ENCODE assay signal across 8 cellular contexts in the genomic region with DNA sequence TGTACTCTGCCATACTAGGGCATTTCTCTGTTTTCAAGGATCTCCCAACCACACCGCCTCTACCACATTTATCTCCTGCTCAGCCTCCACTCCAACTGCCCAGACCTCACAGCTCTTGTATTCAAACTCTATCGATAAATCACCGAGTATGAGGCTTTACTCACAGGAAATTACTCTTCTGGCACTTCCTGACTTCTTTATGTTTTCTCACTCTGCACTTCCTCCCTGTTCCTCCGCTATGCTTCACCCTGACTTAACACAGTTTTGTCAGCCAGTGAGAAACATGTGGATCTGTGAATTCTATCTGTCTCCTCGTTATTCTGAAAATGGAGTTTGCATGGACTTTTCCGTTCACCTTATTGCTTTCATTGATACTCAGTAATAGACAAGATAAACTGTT. TPM values are rescaled to one million over a fixed set of nuclear protein-coding genes. Genes with fewer than 3 reads are reported as not detected.
DNase-seq lines count a peak whose midpoint lies in the region; ATAC-seq, FAIRE-seq and TF ChIP-seq lines count a peak whose summit lies in the region.
"Had no signal": no experiment of that assay in that cellular context is flagged by ENCODE, and none has a peak within 500 bp of the region (broad histone marks: within the 10 kb centered on the region; RNA-seq: fewer than 3 reads in every experiment).

No MANE protein-coding gene starts in this region.

- no peaks in the 10 kb centered on the region for H3K9me3 ChIP-seq in gastrocnemius medialis

- peak overlapping the region in 3 of 4 donors; percentile 33 to 61 (median 45) for H3K27ac ChIP-seq in gastrocnemius medialis

- ATAC-seq in gastrocnemius medialis (no peak), GM19463 (IDR thresholded peaks at IDR 0.05; ENCODE audit: unreplicated experiment) (no peak)

- intact Hi-C loops in gastrocnemius medialis (cut with DNase I; ENCODE audit: low total_unique reads) = loop anchor here (5.0 kb wide), 2 partner anchors 104 to 1001 kb away; partner anchors contain the start of genes CCDC9, SYNGR4 and TMEM143

- H3K4me1 ChIP-seq in gastrocnemius medialis = peaks cover 15 to 16% of the 10 kb centered on the region in 2 donors

- TF ChIP-seq POLR2A in NB4 (IDR thresholded peaks at IDR 0.05; ENCODE audit: extremely low read depth, insufficient read length) (peak; percentile 17), gastrocnemius medialis (IDR thresholded peaks at IDR 0.05) (no peak)

- peak; percentile 47 for FAIRE-seq in bronchial epithelial cell (lab: Jason Lieb, UNC)

- H3K4me3 ChIP-seq in GM12864 (ENCODE audit: low read depth, low read length) (peak overlapping the region; percentile 58), NB4 (ENCODE audit: low read depth, low read length) (peak overlapping the region; percentile 71), bronchial epithelial cell (ENCODE audit: low read depth, low read length) (no peak overlapping the region), gastrocnemius medialis (no peak overlapping the region)

- in situ Hi-C loops in gastrocnemius medialis (cut with MboI; ENCODE audit: low sequenced_read_pairs in 4 of 4) = loop anchor here in 2 of 4 donors (25.0 kb wide), 1 partner anchor 296 kb away; no protein-coding TSS in a partner anchor

- H3K36me3 ChIP-seq in bronchial epithelial cell (ENCODE audit: control insufficient read depth, insufficient read depth, low read length) (no peaks in the 10 kb centered on the region), gastrocnemius medialis (no peaks in the 10 kb centered on the region)

- H3K27me3 ChIP-seq in bronchial epithelial cell (ENCODE audit: control insufficient read depth, insufficient read depth, low read length) (no peaks in the 10 kb centered on the region), gastrocnemius medialis (no peaks in the 10 kb centered on the region)

- peak; percentile 16 for DNase-seq in GM12864 (ENCODE audit: low read depth)
- DNase-seq in NB4 (ENCODE audit: low read depth) = peak; percentile 87
- peak; percentile 16 for DNase-seq in bronchial epithelial cell (ENCODE audit: low read depth)
- DNase-seq in gastrocnemius medialis = no peak
- no peak for DNase-seq in amniotic stem cell (lab: John Stamatoyannopoulos, UW)
- no peak for DNase-seq in NCI-H1694 (lab: John Stamatoyannopoulos, UW)
- DNase-seq: substantia nigra had no signal

- no peak for TF ChIP-seq CTCF in GM12864 (IDR thresholded peaks at IDR 0.05; ENCODE audit: low read depth, low read length, missing control alignments)
- TF ChIP-seq CTCF in NB4 (IDR thresholded peaks at IDR 0.05; ENCODE audit: low read depth, low read length) = no peak
- TF ChIP-seq CTCF in bronchial epithelial cell (IDR thresholded peaks at IDR 0.05; ENCODE audit: insufficient read depth, low read length, severe bottlenecking) = no peak
- TF ChIP-seq CTCF in gastrocnemius medialis (IDR thresholded peaks at IDR 0.05 in 4 of 5, conservative IDR thresholded peaks at IDR 0.05 in 1 of 5) = no peak

RNA-seq across cellular contexts. Expression of gene CARD8, which starts 2.6 kb away (rescaled TPM):
- 2.1 and 3.5 TPM in 2 replicates for total RNA-seq in bronchial epithelial cell
- 10 to 100 TPM; 15.7 to 23.3 (median 20.2) TPM for total RNA-seq in gastrocnemius medialis

RNA-seq across cellular contexts. Expression of gene ZNF114, which starts 11.5 kb away (rescaled TPM):
- total RNA-seq in bronchial epithelial cell (0.13 and 0.53 TPM in 2 replicates), gastrocnemius medialis (under 1 TPM in 1 of 4 donors, not detected in 3; 0.36 TPM)

Comparison
In these comparisons a context has a peak if more than half of its experiments do, and no peak if none do; other contexts are left out.
1. DNase-seq: peak in GM12864 (single experiment), NB4 (single experiment) and bronchial epithelial cell (single experiment); none in gastrocnemius medialis (0 of 2), amniotic stem cell (single experiment) and NCI-H1694 (single experiment).
2. H3K4me3 ChIP-seq: peak in GM12864 (single experiment) and NB4 (single experiment); none in bronchial epithelial cell (single experiment) and gastrocnemius medialis (0 of 4).